Comparison of ENCODE assay signal across 8 cellular contexts in genomic region chr11:131688056-131688693, GRCh38.
DNase-seq lines count a peak whose midpoint lies in the region; ATAC-seq and TF ChIP-seq lines count a peak whose summit lies in the region.

No MANE protein-coding gene starts in this region.

- ATAC-seq in HCT116, result peak; percentile 85

- H3K4me3 ChIP-seq in HCT116 (replicated peaks in 1 of 2; ENCODE audit: low read depth in 1 of 2, low read length in 2 of 2) (no peak overlapping the region), ascending aorta (no peak overlapping the region)

- TF ChIP-seq POLR2A in HCT116 (IDR thresholded peaks at IDR 0.05; ENCODE audit: borderline replicate concordance, extremely low read depth, insufficient read depth, insufficient read length), result no peak

- DNase-seq in stimulated activated CD4-positive, alpha-beta T cell treated with anti-CD3 and anti-CD28 coated beads, Interleukin-15, amount 100 ng/mL, for 24 hours, result peak; percentile 52
- DNase-seq in stimulated activated CD4-positive, alpha-beta T cell treated with anti-CD3 and anti-CD28 coated beads, Interleukin-12 subunit alpha, Interleukin-12 subunit beta, amount 100 ng/mL, for 4 hours, result no peak
- DNase-seq in HCT116 (ENCODE audit: low read depth, low spot score) (no peak), NCI-H1092 treated with DMSO at 0.1 percent for 48 hours (lab: John Stamatoyannopoulos, UW) (peak; percentile 37), ascending aorta (ENCODE audit: low spot score in 2 of 2) (no peak), iPS-NIHi7 (ENCODE audit: extremely low spot score) (peak; percentile 93), T1000 (lab: John Stamatoyannopoulos, UW) (no peak)
- DNase-seq in stimulated activated CD4-positive, alpha-beta T cell treated with anti-CD3 and anti-CD28 coated beads, Interleukin-4, amount 100 ng/mL, for 48 hours (ENCODE audit: low read depth in 2 of 2), result peak; percentile 9 to 32

- H3K4me1 ChIP-seq in HCT116 (ENCODE audit: control insufficient read depth in 1 of 2, insufficient read depth in 2 of 2, low read length in 2 of 2), result no peaks in the 10 kb centered on the region
- H3K4me1 ChIP-seq in ascending aorta, result peaks cover 0 to 6% of the 10 kb centered on the region in 2 donors

- intact Hi-C loops in HCT116 (cut with micrococcal nuclease), result no loop called here
- intact Hi-C loops in ascending aorta (cut with DNase I), result no loop called here

- no peaks in the 10 kb centered on the region for H3K9me2 ChIP-seq in HCT116 (ENCODE audit: insufficient read depth)

- H3K9me3 ChIP-seq in HCT116 (ENCODE audit: control insufficient read depth in 1 of 2, insufficient read depth in 1 of 2, low read depth in 1 of 2, low read length in 2 of 2), result no peaks in the 10 kb centered on the region
- no peaks in the 10 kb centered on the region for H3K9me3 ChIP-seq in ascending aorta

- H3K36me3 ChIP-seq in HCT116 (ENCODE audit: control insufficient read depth in 1 of 2, insufficient read depth in 2 of 2, low read length in 2 of 2) (no peaks in the 10 kb centered on the region), ascending aorta (no peaks in the 10 kb centered on the region)

- BruUV-seq in HCT116 (replicated peaks; lab: Mats Ljungman, UMichigan), result no TSS peak

- peak; percentile 41 for TF ChIP-seq RAD21 in HCT116 (IDR thresholded peaks at IDR 0.05; ENCODE audit: low read depth)

- peak; percentile 14 to 74 (median 74); a peak in 4 of 6 replicates for TF ChIP-seq CTCF in HCT116 (IDR thresholded peaks at IDR 0.05 in 2 of 3, conservative IDR thresholded peaks at IDR 0.05 in 1 of 3; ENCODE audit: borderline replicate concordance in 1 of 3, insufficient read depth in 1 of 3, low read depth in 2 of 3, low read length in 2 of 3)
- peak in 2 of 3 experiments; percentile 64 to 93 for TF ChIP-seq CTCF in ascending aorta (IDR thresholded peaks at IDR 0.05)

- H3K4me2 ChIP-seq in HCT116 (ENCODE audit: low read length), result no peak overlapping the region

- no peak overlapping the region for H3K27ac ChIP-seq in HCT116 (ENCODE audit: low read depth, low read length)
- H3K27ac ChIP-seq in ascending aorta, result no peak overlapping the region

- H3K9ac ChIP-seq in HCT116 (ENCODE audit: low read length), result no peak overlapping the region

- POLR2A ChIA-PET in HCT116 (lab: Charles Lee), result no interaction called here

- no peak overlapping the region for H2AFZ ChIP-seq in HCT116 (ENCODE audit: low read depth, low read length, poor library complexity, severe bottlenecking)

- H3K27me3 ChIP-seq in HCT116 (ENCODE audit: insufficient read depth, low read length) (no peaks in the 10 kb centered on the region), ascending aorta (no peaks in the 10 kb centered on the region)

- no peaks in the 10 kb centered on the region for H4K20me1 ChIP-seq in HCT116 (ENCODE audit: insufficient read depth)

- RAD21 ChIA-PET in HCT116 (lab: Charles Lee; ENCODE audit: low non-redundant PET in 1 of 2, low total read pairs in 2 of 2, uncharacterized antibody in 2 of 2, unreplicated experiment in 2 of 2), result no interaction called here

- H3K79me2 ChIP-seq in HCT116 (ENCODE audit: insufficient read depth, low read length), result no peaks in the 10 kb centered on the region

- CTCF ChIA-PET in HCT116 (lab: Charles Lee), result no interaction called here

TF ChIP-seq in HCT116, 20 proteins besides CTCF, POLR2A, EP300 and RAD21:
- no peak for TF ChIP-seq MAX (IDR thresholded peaks at IDR 0.05)
- no peak for TF ChIP-seq JUND (IDR thresholded peaks at IDR 0.05)
- no peak for TF ChIP-seq TCF7L2 (IDR thresholded peaks at IDR 0.05; ENCODE audit: borderline replicate concordance, extremely low read depth, insufficient read depth, insufficient read length)
- TF ChIP-seq CBX3 (IDR thresholded peaks at IDR 0.05; ENCODE audit: low read depth), result no peak
- TF ChIP-seq EZH2 (IDR thresholded peaks at IDR 0.05), result no peak
- TF ChIP-seq YY1 (IDR thresholded peaks at IDR 0.05; ENCODE audit: extremely low read depth, insufficient replicate concordance, low read depth, low read length), result no peak
- no peak for TF ChIP-seq SRF (IDR thresholded peaks at IDR 0.05; ENCODE audit: low read depth)
- TF ChIP-seq EZH2phosphoT487 (IDR thresholded peaks at IDR 0.05; ENCODE audit: borderline replicate concordance), result no peak
- TF ChIP-seq EGR1 (IDR thresholded peaks at IDR 0.05; ENCODE audit: low read depth), result no peak

Comparison
In these comparisons a context has a peak if more than half of its experiments do, and no peak if none do; other contexts are left out.
1. DNase-seq: peak in stimulated activated CD4-positive, alpha-beta T cell treated with anti-CD3 and anti-CD28 coated beads, Interleukin-15, amount 100 ng/mL, for 24 hours (single experiment), NCI-H1092 treated with DMSO at 0.1 percent for 48 hours (single experiment), iPS-NIHi7 (single experiment) and stimulated activated CD4-positive, alpha-beta T cell treated with anti-CD3 and anti-CD28 coated beads, Interleukin-4, amount 100 ng/mL, for 48 hours (2 of 2); none in stimulated activated CD4-positive, alpha-beta T cell treated with anti-CD3 and anti-CD28 coated beads, Interleukin-12 subunit alpha, Interleukin-12 subunit beta, amount 100 ng/mL, for 4 hours (single experiment), HCT116 (single experiment), ascending aorta (0 of 2) and T1000 (single experiment).